In genomic region chr21:26964379-26964778, GRCh38 we compare ENCODE assay signal across 11 cellular contexts. TPM values are rescaled to one million over a fixed set of nuclear protein-coding genes. Genes with fewer than 3 reads are reported as not detected.
A peak's percentile ranks its signal among the peaks of the same experiment; 100 is the strongest.
DNase-seq lines count a peak whose midpoint lies in the region; ATAC-seq, FAIRE-seq and TF ChIP-seq lines count a peak whose summit lies in the region.
"Had no signal": no experiment of that assay in that cellular context is flagged by ENCODE, and none has a peak within 500 bp of the region (broad histone marks: within the 10 kb centered on the region; RNA-seq: fewer than 3 reads in every experiment).

No MANE protein-coding gene starts in this region.

- peaks cover 15% of the 10 kb centered on the region for H3K27me3 ChIP-seq in astrocyte (ENCODE audit: insufficient read depth, low read length)
- H3K27me3 ChIP-seq in rectal smooth muscle tissue (ENCODE audit: control insufficient read depth, insufficient read depth, low read length): no peaks in the 10 kb centered on the region
- H3K27me3 ChIP-seq: SJSA1 had no signal

- H3K4me1 ChIP-seq in astrocyte (ENCODE audit: insufficient read depth, low read length) (peaks cover 4% of the 10 kb centered on the region), rectal smooth muscle tissue (ENCODE audit: control insufficient read depth, insufficient read depth, low read length) (no peaks in the 10 kb centered on the region)
- H3K4me1 ChIP-seq: BE2C had no signal

- no peak overlapping the region for H3K4me2 ChIP-seq in astrocyte (ENCODE audit: low read length)

- no peak for FAIRE-seq in astrocyte (lab: Jason Lieb, UNC)

- peaks cover 5% of the 10 kb centered on the region for H3K36me3 Mint-ChIP-seq in astrocyte (ENCODE audit: low read depth, unreplicated experiment)
- no peaks in the 10 kb centered on the region for H3K36me3 Mint-ChIP-seq in activated naive CD8-positive, alpha-beta T cell treated with anti-CD3 and anti-CD28 coated beads, Interleukin-2, amount 50 U/mL, for 24 hours (ENCODE audit: low read depth)

- peak overlapping the region; percentile 70 for H3K4me3 Mint-ChIP-seq in astrocyte (ENCODE audit: unreplicated experiment)
- no peak overlapping the region for H3K4me3 Mint-ChIP-seq in activated naive CD8-positive, alpha-beta T cell treated with anti-CD3 and anti-CD28 coated beads, Interleukin-2, amount 50 U/mL, for 24 hours

- H3K27ac Mint-ChIP-seq in astrocyte (ENCODE audit: unreplicated experiment): no peak overlapping the region
- H3K27ac Mint-ChIP-seq in activated naive CD8-positive, alpha-beta T cell treated with anti-CD3 and anti-CD28 coated beads, Interleukin-2, amount 50 U/mL, for 24 hours: no peak overlapping the region

- peaks cover 2% of the 10 kb centered on the region for H3K4me1 Mint-ChIP-seq in astrocyte (ENCODE audit: low read depth, unreplicated experiment)
- H3K4me1 Mint-ChIP-seq in activated naive CD8-positive, alpha-beta T cell treated with anti-CD3 and anti-CD28 coated beads, Interleukin-2, amount 50 U/mL, for 24 hours: no peaks in the 10 kb centered on the region

- no peaks in the 10 kb centered on the region for H3K79me2 ChIP-seq in astrocyte (ENCODE audit: insufficient read depth, low read length)

- no peaks in the 10 kb centered on the region for H4K20me1 ChIP-seq in astrocyte (ENCODE audit: insufficient read depth, low read length)

- H3K4me3 ChIP-seq in astrocyte (ENCODE audit: insufficient read depth, low read depth, low read length) (no peak overlapping the region), rectal smooth muscle tissue (ENCODE audit: low read length) (peak overlapping the region; percentile 47)
- H3K4me3 ChIP-seq: SJSA1 had no signal

- H3K27ac ChIP-seq in astrocyte (ENCODE audit: low read depth, low read length): no peak overlapping the region
- peak overlapping the region; percentile 46 for H3K27ac ChIP-seq in rectal smooth muscle tissue (ENCODE audit: low read depth, low read length)
- H3K27ac ChIP-seq: SJSA1 had no signal

- TF ChIP-seq CTCF in astrocyte (IDR thresholded peaks at IDR 0.05; ENCODE audit: insufficient read depth, low read depth, low read length): no peak

- H3K36me3 ChIP-seq in astrocyte (ENCODE audit: insufficient read depth, low read length) (no peaks in the 10 kb centered on the region), rectal smooth muscle tissue (ENCODE audit: control insufficient read depth, insufficient read depth, low read length) (no peaks in the 10 kb centered on the region)
- H3K36me3 ChIP-seq: BE2C, SJSA1 had no signal

- H3K9me3 ChIP-seq in astrocyte (ENCODE audit: insufficient read depth, low read depth, low read length): no peaks in the 10 kb centered on the region
- H3K9me3 ChIP-seq: BE2C, SJSA1 had no signal

- DNase-seq in AG08396 (ENCODE audit: low spot score) (peak; percentile 68), astrocyte (ENCODE audit: low read depth) (no peak), islet precursor cell (peak; percentile 92), SW 1271 (lab: John Stamatoyannopoulos, UW) (no peak), MV-4-11 (lab: John Stamatoyannopoulos, UW) (no peak)
- no peak for DNase-seq in activated naive CD8-positive, alpha-beta T cell treated with anti-CD3 and anti-CD28 coated beads, Interleukin-2, amount 50 U/mL, for 24 hours
- DNase-seq: BE2C had no signal

- H2AFZ ChIP-seq in astrocyte (ENCODE audit: low read depth, low read length): no peak overlapping the region

- H3K9ac ChIP-seq in astrocyte (ENCODE audit: low read length) (no peak overlapping the region), rectal smooth muscle tissue (ENCODE audit: low read length) (no peak overlapping the region)

- peaks cover 22% of the 10 kb centered on the region for H3K27me3 Mint-ChIP-seq in astrocyte (ENCODE audit: low read depth, unreplicated experiment)
- H3K27me3 Mint-ChIP-seq in activated naive CD8-positive, alpha-beta T cell treated with anti-CD3 and anti-CD28 coated beads, Interleukin-2, amount 50 U/mL, for 24 hours: peaks cover 38% of the 10 kb centered on the region

- H3K9me3 Mint-ChIP-seq in astrocyte (ENCODE audit: unreplicated experiment): no peaks in the 10 kb centered on the region
- H3K9me3 Mint-ChIP-seq in activated naive CD8-positive, alpha-beta T cell treated with anti-CD3 and anti-CD28 coated beads, Interleukin-2, amount 50 U/mL, for 24 hours: no peaks in the 10 kb centered on the region

- ATAC-seq in HG03025 (IDR thresholded peaks at IDR 0.05; ENCODE audit: low FRiP score, unreplicated experiment): no peak
- no peak for ATAC-seq in activated naive CD8-positive, alpha-beta T cell treated with anti-CD3 and anti-CD28 coated beads, Interleukin-2, amount 50 U/mL, for 24 hours

RNA-seq across cellular contexts. Expression of gene ADAMTS5, which starts 2.5 kb away (rescaled TPM):
- total RNA-seq in astrocyte: 8.6 and 14.1 TPM in 2 replicates
- total RNA-seq: activated CD8-positive, alpha-beta memory T cell treated with anti-CD3 and anti-CD28 coated beads for 36 hours had no signal

Comparison
In these comparisons a context has a peak if more than half of its experiments do, and no peak if none do; other contexts are left out.
1. DNase-seq: peak in AG08396 (single experiment) and islet precursor cell (single experiment); none in astrocyte (single experiment), SW 1271 (0 of 2), activated naive CD8-positive, alpha-beta T cell treated with anti-CD3 and anti-CD28 coated beads, Interleukin-2, amount 50 U/mL, for 24 hours (single experiment) and MV-4-11 (single experiment).